12 cellular contexts compared by ENCODE assay signal in the genomic region with DNA sequence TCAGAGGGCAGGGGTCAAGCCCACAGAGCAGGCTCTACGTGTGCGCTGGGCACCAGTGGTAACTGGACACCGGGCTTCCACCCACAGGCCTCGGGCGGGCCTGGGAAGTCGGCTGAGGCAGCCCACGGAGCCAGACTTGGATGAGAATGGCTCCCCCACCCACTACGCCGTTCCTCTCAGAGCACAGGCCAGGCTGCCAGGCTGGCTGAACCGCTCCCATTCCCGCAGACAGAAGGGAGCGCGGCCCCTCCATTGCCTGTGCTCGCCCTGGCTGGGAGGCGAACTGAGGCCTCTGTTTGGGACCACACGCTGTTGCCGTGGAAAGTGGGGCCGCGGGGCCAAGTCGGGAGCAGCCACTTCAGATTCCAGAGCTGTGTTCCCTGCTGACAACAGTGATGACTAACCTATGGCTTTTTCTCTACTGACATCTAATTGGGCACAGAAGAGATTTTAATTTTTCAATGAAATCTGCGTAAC.
DNase-seq lines count a peak whose midpoint lies in the region; ATAC-seq and TF ChIP-seq lines count a peak whose summit lies in the region.
"Had no signal": no experiment of that assay in that cellular context is flagged by ENCODE, and none has a peak within 500 bp of the region (broad histone marks: within the 10 kb centered on the region; RNA-seq: fewer than 3 reads in every experiment).

No MANE protein-coding gene starts in this region.

- WGBS in ovary, 3 donors: 72 to 80% (median 74%) methylated on average over 16 to 21 of the region's 21 CpGs

- H3K27me3 Mint-ChIP-seq in activated naive CD4-positive, alpha-beta T cell treated with anti-CD3 and anti-CD28 coated beads, Interleukin-2, amount 50 U/mL, for 24 hours: no peaks in the 10 kb centered on the region
- H3K27me3 Mint-ChIP-seq: activated CD4-positive, alpha-beta memory T cell treated with anti-CD3 and anti-CD28 coated beads, Interleukin-2, amount 10 ng/mL, durations not matched to agents 7 days and 5 days; dendritic cell treated with granulocyte-macrophage colony-stimulating factor and Interleukin-4, amounts not matched to agents 40 ng/mL and 50 ng/mL, for 4 days had no signal

- DNase-seq in activated naive CD4-positive, alpha-beta T cell treated with anti-CD3 and anti-CD28 coated beads, Interleukin-2, amount 50 U/mL, for 72 hours (ENCODE audit: low spot score in 2 of 2): no peak
- DNase-seq in Right ventricle myocardium superior (peak; percentile 86), ovary (peak in 1 of 5 donors; percentile 43), vagina (ENCODE audit: extremely low spot score in 2 of 2) (no peak)
- DNase-seq in stimulated activated CD4-positive, alpha-beta T cell treated with anti-CD3 and anti-CD28 coated beads, Interleukin-15, amount 100 ng/mL, for 24 hours: no peak
- DNase-seq: activated CD4-positive, alpha-beta memory T cell treated with anti-CD3 and anti-CD28 coated beads, Interleukin-2, amount 10 ng/mL, durations not matched to agents 7 days and 5 days; kidney glomerular epithelial cell; SHP77 treated with DMSO at 0.1 percent for 48 hours had no signal

- peaks cover 30% of the 10 kb centered on the region for H3K4me1 Mint-ChIP-seq in activated naive CD4-positive, alpha-beta T cell treated with anti-CD3 and anti-CD28 coated beads, Interleukin-2, amount 50 U/mL, for 24 hours

- TF ChIP-seq POLR2A in ovary (IDR thresholded peaks at IDR 0.05): no peak
- TF ChIP-seq POLR2A in vagina (IDR thresholded peaks at IDR 0.05): no peak

- TF ChIP-seq CTCF in ovary (IDR thresholded peaks at IDR 0.05): no peak
- no peak for TF ChIP-seq CTCF in vagina (IDR thresholded peaks at IDR 0.05)

- H3K27me3 ChIP-seq in ovary: no peaks in the 10 kb centered on the region
- no peaks in the 10 kb centered on the region for H3K27me3 ChIP-seq in vagina

- intact Hi-C loops in Right ventricle myocardium superior (cut with DNase I): loop anchor here (5.0 kb wide), 2 partner anchors 63 to 143 kb away; a partner anchor contains a TSS
- intact Hi-C loops in ovary (cut with DNase I): loop anchor here in 2 of 4 donors (5.0 to 10.0 kb wide), 2 partner anchors 61 to 143 kb away; a partner anchor contains a TSS
- intact Hi-C loops in vagina (cut with DNase I): loop anchor here (5.0 kb wide), 1 partner anchor 53 kb away; no protein-coding TSS in a partner anchor

- H3K4me1 ChIP-seq in ovary (ENCODE audit: insufficient read depth) (peaks cover 19% of the 10 kb centered on the region), vagina (peaks cover 62% of the 10 kb centered on the region)

- TF ChIP-seq EP300 in ovary (IDR thresholded peaks at IDR 0.05): no peak

- H3K36me3 ChIP-seq in ovary (no peaks in the 10 kb centered on the region), vagina (peaks cover 0 to 68% of the 10 kb centered on the region in 2 donors)

- peak overlapping the region; percentile 65 to 76 for H3K27ac ChIP-seq in ovary
- peak overlapping the region; percentile 97 for H3K27ac ChIP-seq in vagina

- ATAC-seq in activated naive CD4-positive, alpha-beta T cell treated with anti-CD3 and anti-CD28 coated beads, Interleukin-2, amount 50 U/mL, for 72 hours: no peak
- ATAC-seq in Right ventricle myocardium superior (ENCODE audit: poor library complexity) (peak; percentile 54), HG03108 (IDR thresholded peaks at IDR 0.05; ENCODE audit: unreplicated experiment) (no peak), HG03565 (IDR thresholded peaks at IDR 0.05; ENCODE audit: unreplicated experiment) (no peak)

- peaks cover 18% of the 10 kb centered on the region for H3K36me3 Mint-ChIP-seq in activated naive CD4-positive, alpha-beta T cell treated with anti-CD3 and anti-CD28 coated beads, Interleukin-2, amount 50 U/mL, for 24 hours
- H3K36me3 Mint-ChIP-seq in activated naive CD4-positive, alpha-beta T cell treated with anti-CD3 and anti-CD28 coated beads, Interleukin-2, amount 50 U/mL, for 72 hours: peaks cover 47 to 65% of the 10 kb centered on the region in 2 donors

- H3K27ac Mint-ChIP-seq in activated naive CD4-positive, alpha-beta T cell treated with anti-CD3 and anti-CD28 coated beads, Interleukin-2, amount 50 U/mL, for 24 hours: peak overlapping the region; percentile 17
- H3K27ac Mint-ChIP-seq in activated naive CD4-positive, alpha-beta T cell treated with anti-CD3 and anti-CD28 coated beads, Interleukin-2, amount 50 U/mL, for 72 hours: peak overlapping the region in 1 of 2 donors; percentile 83
- H3K27ac Mint-ChIP-seq: activated CD4-positive, alpha-beta memory T cell treated with anti-CD3 and anti-CD28 coated beads, Interleukin-2, amount 10 ng/mL, durations not matched to agents 7 days and 5 days; dendritic cell treated with granulocyte-macrophage colony-stimulating factor and Interleukin-4, amounts not matched to agents 40 ng/mL and 50 ng/mL, for 4 days had no signal

- no peak overlapping the region for H3K4me3 Mint-ChIP-seq in activated naive CD4-positive, alpha-beta T cell treated with anti-CD3 and anti-CD28 coated beads, Interleukin-2, amount 50 U/mL, for 24 hours
- H3K4me3 Mint-ChIP-seq: activated CD4-positive, alpha-beta memory T cell treated with anti-CD3 and anti-CD28 coated beads, Interleukin-2, amount 10 ng/mL, durations not matched to agents 7 days and 5 days; dendritic cell treated with granulocyte-macrophage colony-stimulating factor and Interleukin-4, amounts not matched to agents 40 ng/mL and 50 ng/mL, for 4 days had no signal

- no peaks in the 10 kb centered on the region for H3K9me3 Mint-ChIP-seq in activated naive CD4-positive, alpha-beta T cell treated with anti-CD3 and anti-CD28 coated beads, Interleukin-2, amount 50 U/mL, for 24 hours
- no peaks in the 10 kb centered on the region for H3K9me3 Mint-ChIP-seq in activated naive CD4-positive, alpha-beta T cell treated with anti-CD3 and anti-CD28 coated beads, Interleukin-2, amount 50 U/mL, for 72 hours
- H3K9me3 Mint-ChIP-seq: activated CD4-positive, alpha-beta memory T cell treated with anti-CD3 and anti-CD28 coated beads, Interleukin-2, amount 10 ng/mL, durations not matched to agents 7 days and 5 days; dendritic cell treated with granulocyte-macrophage colony-stimulating factor and Interleukin-4, amounts not matched to agents 40 ng/mL and 50 ng/mL, for 4 days had no signal

- H3K4me3 ChIP-seq in ovary: no peak overlapping the region
- H3K4me3 ChIP-seq in vagina: peak overlapping the region in 1 of 2 donors; percentile 11

- no peaks in the 10 kb centered on the region for H3K9me3 ChIP-seq in ovary
- H3K9me3 ChIP-seq in vagina: no peaks in the 10 kb centered on the region
